37 cellular contexts compared by ENCODE assay signal in genomic region chr5:146000072-146000471, GRCh38.
"Had no signal": no experiment of that assay in that cellular context is flagged by ENCODE, and none has a peak within 500 bp of the region (broad histone marks: within the 10 kb centered on the region; RNA-seq: fewer than 3 reads in every experiment).

No MANE protein-coding gene starts in this region.

- H3K4me1 ChIP-seq: adrenal gland, body of pancreas, breast epithelium had no signal

- H3K4me3 ChIP-seq: adrenal gland, ascending aorta, body of pancreas, breast epithelium, cardiac muscle cell had no signal

- H3K27ac Mint-ChIP-seq: activated naive CD4-positive, alpha-beta T cell treated with anti-CD3 and anti-CD28 coated beads for 36 hours; activated naive CD4-positive, alpha-beta T cell treated with anti-CD3 and anti-CD28 coated beads, Interleukin-2, amount 10 ng/mL, durations not matched to agents 7 days and 5 days; activated naive CD4-positive, alpha-beta T cell treated with anti-CD3 and anti-CD28 coated beads, Interleukin-2, amount 50 U/mL, for 24 hours; activated naive CD4-positive, alpha-beta T cell treated with anti-CD3 and anti-CD28 coated beads, Interleukin-2, amount 50 U/mL, for 72 hours; activated naive CD8-positive, alpha-beta T cell; activated naive CD8-positive, alpha-beta T cell treated with anti-CD3 and anti-CD28 coated beads for 36 hours; activated naive CD8-positive, alpha-beta T cell treated with anti-CD3 and anti-CD28 coated beads, Interleukin-2, amount 10 ng/mL, durations not matched to agents 7 days and 5 days; activated naive CD8-positive, alpha-beta T cell treated with anti-CD3 and anti-CD28 coated beads, Interleukin-2, amount 50 U/mL, for 24 hours; activated T-cell treated with anti-CD3 and anti-CD28 coated beads, Interleukin-2, amount 50 U/mL, for 24 hours; activated T-cell treated with anti-CD3 and anti-CD28 coated beads, Interleukin-2, amount 50 U/mL, for 72 hours; activated T-helper 1 cell treated with anti-CD3 and anti-CD28 coated beads, Interleukin-12 subunit alpha, Interleukin-12 subunit beta, Interleukin-2, Interleukin-4 antibody, amounts not matched to agents 30 ng/mL and 10 ng/mL and 1 ng/mL, durations not matched to agents 14 hours and 24 hours and 36 hours; activated T-helper 17 cell treated with anti-CD3 and anti-CD28 coated beads, Interleukin-2, amount 50 U/mL, for 72 hours; activated T-helper 2 cell treated with anti-CD3 and anti-CD28 coated beads, Interferon-gamma antibody, Interleukin-2, Interleukin-4, amounts not matched to agents 10 μg/mL and 5 μg/mL and 100 μg/mL, durations not matched to agents 14 hours and 24 hours and 36 hours; brain had no signal

- DNase-seq: activated effector memory CD4-positive, alpha-beta T cell treated with anti-CD3 and anti-CD28 coated beads, Interleukin-2, amount 50 U/mL, for 16 hours; activated effector memory CD4-positive, alpha-beta T cell treated with Interleukin-2 at 50 U/mL for 16 hours; activated gamma-delta T cell; activated gamma-delta T cell treated with Interleukin-2 at 50 U/mL for 16 hours; activated naive CD4-positive, alpha-beta T cell; activated naive CD4-positive, alpha-beta T cell treated with anti-CD3 and anti-CD28 coated beads for 36 hours; activated naive CD4-positive, alpha-beta T cell treated with anti-CD3 and anti-CD28 coated beads, Interleukin-2, amount 10 ng/mL, durations not matched to agents 7 days and 5 days; activated naive CD4-positive, alpha-beta T cell treated with anti-CD3 and anti-CD28 coated beads, Interleukin-2, amount 50 U/mL, for 16 hours; activated naive CD4-positive, alpha-beta T cell treated with Interleukin-2 at 50 U/mL for 16 hours; activated naive CD8-positive, alpha-beta T cell treated with anti-CD3 and anti-CD28 coated beads for 36 hours; activated naive CD8-positive, alpha-beta T cell treated with anti-CD3 and anti-CD28 coated beads, Interleukin-2, amount 10 ng/mL, durations not matched to agents 7 days and 5 days; activated naive CD8-positive, alpha-beta T cell treated with anti-CD3 and anti-CD28 coated beads, Interleukin-2, amount 50 U/mL, for 24 hours; activated T-cell treated with anti-CD3 and anti-CD28 coated beads, Interleukin-2, amount 50 U/mL, for 24 hours; activated T-cell treated with anti-CD3 and anti-CD28 coated beads, Interleukin-2, amount 50 U/mL, for 4 hours; activated T-cell treated with anti-CD3 and anti-CD28 coated beads, Interleukin-2, amount 50 U/mL, for 48 hours; activated T-cell treated with anti-CD3 and anti-CD28 coated beads, Interleukin-2, amount 50 U/mL, for 72 hours; adrenal gland; amniotic stem cell; amygdala; anterior cingulate cortex; aorta; body of pancreas; brain microvascular endothelial cell; caudate nucleus; central memory CD4-positive, alpha-beta T cell; cerebellar nuclear complex had no signal

- H3K36me3 Mint-ChIP-seq: activated naive CD4-positive, alpha-beta T cell treated with anti-CD3 and anti-CD28 coated beads, Interleukin-2, amount 10 ng/mL, durations not matched to agents 7 days and 5 days; activated naive CD4-positive, alpha-beta T cell treated with anti-CD3 and anti-CD28 coated beads, Interleukin-2, amount 50 U/mL, for 24 hours; activated naive CD4-positive, alpha-beta T cell treated with anti-CD3 and anti-CD28 coated beads, Interleukin-2, amount 50 U/mL, for 72 hours; activated naive CD8-positive, alpha-beta T cell; activated naive CD8-positive, alpha-beta T cell treated with anti-CD3 and anti-CD28 coated beads for 36 hours; activated naive CD8-positive, alpha-beta T cell treated with anti-CD3 and anti-CD28 coated beads, Interleukin-2, amount 10 ng/mL, durations not matched to agents 7 days and 5 days; brain had no signal

- H3K27me3 Mint-ChIP-seq: activated naive CD4-positive, alpha-beta T cell treated with anti-CD3 and anti-CD28 coated beads, Interleukin-2, amount 10 ng/mL, durations not matched to agents 7 days and 5 days; activated naive CD4-positive, alpha-beta T cell treated with anti-CD3 and anti-CD28 coated beads, Interleukin-2, amount 50 U/mL, for 24 hours; activated naive CD8-positive, alpha-beta T cell treated with anti-CD3 and anti-CD28 coated beads, Interleukin-2, amount 50 U/mL, for 24 hours; brain; central memory CD8-positive, alpha-beta T cell had no signal

- H3K36me3 ChIP-seq: adrenal gland, ascending aorta, brain microvascular endothelial cell, breast epithelium had no signal

- H3K4me1 Mint-ChIP-seq: activated naive CD4-positive, alpha-beta T cell treated with anti-CD3 and anti-CD28 coated beads, Interleukin-2, amount 10 ng/mL, durations not matched to agents 7 days and 5 days; activated naive CD4-positive, alpha-beta T cell treated with anti-CD3 and anti-CD28 coated beads, Interleukin-2, amount 50 U/mL, for 24 hours; activated naive CD8-positive, alpha-beta T cell treated with anti-CD3 and anti-CD28 coated beads for 36 hours; activated naive CD8-positive, alpha-beta T cell treated with anti-CD3 and anti-CD28 coated beads, Interleukin-2, amount 10 ng/mL, durations not matched to agents 7 days and 5 days; activated T-helper 17 cell treated with anti-CD3 and anti-CD28 coated beads, Interleukin-2, amount 50 U/mL, for 72 hours; central memory CD8-positive, alpha-beta T cell had no signal

- H3K27me3 ChIP-seq: adrenal gland, ascending aorta, body of pancreas, brain microvascular endothelial cell, breast epithelium, cardiac muscle cell had no signal

- H3K9me3 ChIP-seq: adrenal gland, ascending aorta, body of pancreas, breast epithelium had no signal

- H3K9me3 Mint-ChIP-seq: activated naive CD4-positive, alpha-beta T cell treated with anti-CD3 and anti-CD28 coated beads for 36 hours; activated naive CD4-positive, alpha-beta T cell treated with anti-CD3 and anti-CD28 coated beads, Interleukin-2, amount 10 ng/mL, durations not matched to agents 7 days and 5 days; activated naive CD4-positive, alpha-beta T cell treated with anti-CD3 and anti-CD28 coated beads, Interleukin-2, amount 50 U/mL, for 24 hours; activated naive CD4-positive, alpha-beta T cell treated with anti-CD3 and anti-CD28 coated beads, Interleukin-2, amount 50 U/mL, for 72 hours; activated naive CD8-positive, alpha-beta T cell treated with anti-CD3 and anti-CD28 coated beads for 36 hours; activated naive CD8-positive, alpha-beta T cell treated with anti-CD3 and anti-CD28 coated beads, Interleukin-2, amount 10 ng/mL, durations not matched to agents 7 days and 5 days; activated naive CD8-positive, alpha-beta T cell treated with anti-CD3 and anti-CD28 coated beads, Interleukin-2, amount 50 U/mL, for 24 hours; activated T-cell treated with anti-CD3 and anti-CD28 coated beads, Interleukin-2, amount 50 U/mL, for 24 hours; activated T-cell treated with anti-CD3 and anti-CD28 coated beads, Interleukin-2, amount 50 U/mL, for 4 hours; activated T-cell treated with anti-CD3 and anti-CD28 coated beads, Interleukin-2, amount 50 U/mL, for 72 hours; activated T-helper 1 cell treated with anti-CD3 and anti-CD28 coated beads, Interleukin-12 subunit alpha, Interleukin-12 subunit beta, Interleukin-2, Interleukin-4 antibody, amounts not matched to agents 30 ng/mL and 10 ng/mL and 1 ng/mL, durations not matched to agents 14 hours and 24 hours and 36 hours; activated T-helper 17 cell treated with anti-CD3 and anti-CD28 coated beads, Interleukin-2, amount 50 U/mL, for 72 hours; activated T-helper 2 cell treated with anti-CD3 and anti-CD28 coated beads, Interferon-gamma antibody, Interleukin-2, Interleukin-4, amounts not matched to agents 10 μg/mL and 5 μg/mL and 100 μg/mL, durations not matched to agents 14 hours and 24 hours and 36 hours; central memory CD8-positive, alpha-beta T cell had no signal

- ATAC-seq: activated naive CD4-positive, alpha-beta T cell treated with anti-CD3 and anti-CD28 coated beads, Interleukin-2, amount 50 U/mL, for 72 hours; activated naive CD8-positive, alpha-beta T cell treated with anti-CD3 and anti-CD28 coated beads, Interleukin-2, amount 50 U/mL, for 24 hours; activated T-cell treated with anti-CD3 and anti-CD28 coated beads, Interleukin-2, amount 50 U/mL, for 4 hours; activated T-helper 17 cell treated with anti-CD3 and anti-CD28 coated beads, Interleukin-2, amount 50 U/mL, for 72 hours; body of pancreas had no signal

- H3K27ac ChIP-seq: adrenal gland, ascending aorta, body of pancreas, brain microvascular endothelial cell, breast epithelium, cardiac muscle cell had no signal

- H3K4me3 Mint-ChIP-seq: activated naive CD4-positive, alpha-beta T cell treated with anti-CD3 and anti-CD28 coated beads for 36 hours; activated naive CD4-positive, alpha-beta T cell treated with anti-CD3 and anti-CD28 coated beads, Interleukin-2, amount 10 ng/mL, durations not matched to agents 7 days and 5 days; activated naive CD4-positive, alpha-beta T cell treated with anti-CD3 and anti-CD28 coated beads, Interleukin-2, amount 50 U/mL, for 24 hours; activated naive CD8-positive, alpha-beta T cell; activated naive CD8-positive, alpha-beta T cell treated with anti-CD3 and anti-CD28 coated beads for 36 hours; activated naive CD8-positive, alpha-beta T cell treated with anti-CD3 and anti-CD28 coated beads, Interleukin-2, amount 10 ng/mL, durations not matched to agents 7 days and 5 days; activated naive CD8-positive, alpha-beta T cell treated with anti-CD3 and anti-CD28 coated beads, Interleukin-2, amount 50 U/mL, for 24 hours; activated T-cell treated with anti-CD3 and anti-CD28 coated beads, Interleukin-2, amount 50 U/mL, for 24 hours; activated T-cell treated with anti-CD3 and anti-CD28 coated beads, Interleukin-2, amount 50 U/mL, for 4 hours; activated T-cell treated with anti-CD3 and anti-CD28 coated beads, Interleukin-2, amount 50 U/mL, for 72 hours; activated T-helper 1 cell treated with anti-CD3 and anti-CD28 coated beads, Interleukin-12 subunit alpha, Interleukin-12 subunit beta, Interleukin-2, Interleukin-4 antibody, amounts not matched to agents 30 ng/mL and 10 ng/mL and 1 ng/mL, durations not matched to agents 14 hours and 24 hours and 36 hours; activated T-helper 17 cell treated with anti-CD3 and anti-CD28 coated beads, Interleukin-2, amount 50 U/mL, for 72 hours; brain; central memory CD8-positive, alpha-beta T cell had no signal
